ENCODE assay signal across 12 cellular contexts in the genomic region with DNA sequence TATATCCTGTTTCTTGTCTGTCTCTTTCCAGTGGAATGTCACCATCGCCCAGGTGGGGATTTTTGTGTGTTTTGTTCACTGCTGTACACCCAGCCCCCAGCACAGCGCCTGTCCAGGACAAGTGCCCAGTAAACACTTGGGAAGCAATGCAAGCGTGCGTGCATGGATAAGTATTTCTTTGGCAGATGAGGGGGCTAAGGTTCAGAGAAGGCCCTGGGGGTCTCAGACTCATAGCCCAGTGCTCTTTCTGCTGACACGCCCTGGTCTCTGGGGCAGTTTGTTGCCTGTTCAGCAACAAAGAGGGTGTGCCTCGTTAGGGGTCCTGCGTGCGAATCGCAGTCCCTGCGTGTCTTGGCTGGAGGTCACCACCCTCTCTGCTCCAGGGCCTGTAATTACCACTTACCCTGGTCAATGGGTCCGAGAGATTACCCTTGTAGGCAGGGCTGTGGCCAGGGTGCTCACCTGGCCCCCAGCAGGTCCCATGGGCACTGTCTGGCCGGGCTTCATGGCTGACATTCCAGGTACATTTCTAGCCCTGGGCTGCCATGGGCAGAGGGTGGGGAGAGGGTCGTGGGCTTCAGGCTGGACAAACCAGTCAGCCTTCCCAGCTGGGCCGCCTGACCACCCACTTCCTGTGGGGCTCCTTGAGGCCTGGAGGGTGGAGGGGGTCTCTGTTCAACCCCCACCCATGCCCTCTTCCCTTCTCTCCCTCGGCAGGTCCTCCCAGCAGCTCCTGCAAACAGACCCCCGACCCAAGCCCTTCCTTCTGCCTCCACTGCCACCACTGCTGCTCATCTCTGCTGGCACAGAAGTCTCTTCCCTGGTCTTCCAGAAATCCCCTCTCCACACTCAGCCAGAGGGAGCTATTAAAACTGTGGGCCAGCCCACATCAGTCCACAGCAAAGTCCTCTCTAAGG.
DNase-seq lines count a peak whose midpoint lies in the region; ATAC-seq and TF ChIP-seq lines count a peak whose summit lies in the region.
"Had no signal": no experiment of that assay in that cellular context is flagged by ENCODE, and none has a peak within 500 bp of the region (broad histone marks: within the 10 kb centered on the region; RNA-seq: fewer than 3 reads in every experiment).

No MANE protein-coding gene starts in this region.

- TF ChIP-seq CTCF in RWPE2 (IDR thresholded peaks at IDR 0.05; ENCODE audit: poor library complexity, severe bottlenecking) (no peak), esophagus squamous epithelium (IDR thresholded peaks at IDR 0.05) (no peak), neural crest cell (conservative IDR thresholded peaks at IDR 0.05) (no peak), tibial nerve (IDR thresholded peaks at IDR 0.05) (no peak)

- H3K27ac ChIP-seq in RWPE2 (ENCODE audit: poor library complexity, severe bottlenecking) (no peak overlapping the region), esophagus squamous epithelium (peak overlapping the region in 3 of 4 donors; percentile 59 to 76 (median 67)), tibial nerve (peak overlapping the region; percentile 51 to 80 (median 68))

- H3K9me3 Mint-ChIP-seq in neural crest cell, result no peaks in the 10 kb centered on the region
- no peaks in the 10 kb centered on the region for H3K9me3 Mint-ChIP-seq in stimulated activated naive CD8-positive, alpha-beta T cell treated with anti-CD3 and anti-CD28 coated beads, Interleukin-15, amount 100 ng/mL, for 72 hours
- H3K9me3 Mint-ChIP-seq: activated B cell treated with CpG ODN at 0.5 μM for 24 hours; activated naive CD4-positive, alpha-beta T cell treated with anti-CD3 and anti-CD28 coated beads, Interleukin-2, amount 50 U/mL, for 24 hours; CD4-positive, CD25-positive, alpha-beta regulatory T cell had no signal

- H3K27me3 Mint-ChIP-seq in neural crest cell (ENCODE audit: low read depth), result no peaks in the 10 kb centered on the region
- peaks cover 36% of the 10 kb centered on the region for H3K27me3 Mint-ChIP-seq in stimulated activated naive CD8-positive, alpha-beta T cell treated with anti-CD3 and anti-CD28 coated beads, Interleukin-15, amount 100 ng/mL, for 72 hours

- H3K4me3 Mint-ChIP-seq in neural crest cell, result no peak overlapping the region
- H3K4me3 Mint-ChIP-seq in stimulated activated naive CD8-positive, alpha-beta T cell treated with anti-CD3 and anti-CD28 coated beads, Interleukin-15, amount 100 ng/mL, for 72 hours, result no peak overlapping the region
- H3K4me3 Mint-ChIP-seq: activated B cell treated with CpG ODN at 0.5 μM for 24 hours; activated naive CD4-positive, alpha-beta T cell treated with anti-CD3 and anti-CD28 coated beads, Interleukin-2, amount 50 U/mL, for 24 hours; CD4-positive, CD25-positive, alpha-beta regulatory T cell had no signal

- H3K36me3 ChIP-seq in RWPE2 (ENCODE audit: low read depth) (no peaks in the 10 kb centered on the region), esophagus squamous epithelium (no peaks in the 10 kb centered on the region), tibial nerve (no peaks in the 10 kb centered on the region)
- H3K36me3 ChIP-seq: pancreas had no signal

- H3K4me3 ChIP-seq in RWPE2 (ENCODE audit: severe bottlenecking) (no peak overlapping the region), esophagus squamous epithelium (no peak overlapping the region), tibial nerve (no peak overlapping the region)
- H3K4me3 ChIP-seq: pancreas had no signal

- DNase-seq in RWPE2 (ENCODE audit: low spot score) (peak; percentile 71), esophagus squamous epithelium (lab: John Stamatoyannopoulos, UW) (no peak), neural crest cell (ENCODE audit: low read depth, low spot score) (no peak), tibial nerve (ENCODE audit: low spot score in 2 of 2) (no peak), NCI-H345 treated with DMSO at 0.1 percent for 48 hours (lab: John Stamatoyannopoulos, UW; ENCODE audit: unreplicated experiment) (no peak)
- DNase-seq in stimulated activated naive CD8-positive, alpha-beta T cell treated with anti-CD3 and anti-CD28 coated beads, Interleukin-15, amount 100 ng/mL, for 72 hours, result no peak
- DNase-seq: activated B cell treated with CpG ODN at 0.5 μM for 24 hours; CD4-positive, CD25-positive, alpha-beta regulatory T cell; NCI-H1048 had no signal

- ATAC-seq in RWPE2 (ENCODE audit: low read depth) (no peak), GM18519 (IDR thresholded peaks at IDR 0.05; ENCODE audit: low FRiP score, unreplicated experiment) (no peak)
- ATAC-seq in stimulated activated naive CD8-positive, alpha-beta T cell treated with anti-CD3 and anti-CD28 coated beads, Interleukin-15, amount 100 ng/mL, for 72 hours, result no peak

- intact Hi-C loops in esophagus squamous epithelium (cut with DNase I), result no loop called here

- H3K9me3 ChIP-seq in RWPE2 (ENCODE audit: severe bottlenecking), result no peaks in the 10 kb centered on the region
- H3K9me3 ChIP-seq in esophagus squamous epithelium, result no peaks in the 10 kb centered on the region
- H3K9me3 ChIP-seq in tibial nerve, result no peaks in the 10 kb centered on the region
- H3K9me3 ChIP-seq: pancreas had no signal

- H3K27ac Mint-ChIP-seq in neural crest cell (ENCODE audit: unreplicated experiment), result peak overlapping the region; percentile 94
- H3K27ac Mint-ChIP-seq in stimulated activated naive CD8-positive, alpha-beta T cell treated with anti-CD3 and anti-CD28 coated beads, Interleukin-15, amount 100 ng/mL, for 72 hours, result no peak overlapping the region
- H3K27ac Mint-ChIP-seq: activated B cell treated with CpG ODN at 0.5 μM for 24 hours had no signal

- TF ChIP-seq POLR2A in esophagus squamous epithelium (IDR thresholded peaks at IDR 0.05) (no peak), tibial nerve (IDR thresholded peaks at IDR 0.05) (no peak)

- H3K4me1 ChIP-seq in RWPE2 (ENCODE audit: insufficient read depth, poor library complexity, severe bottlenecking) (no peaks in the 10 kb centered on the region), esophagus squamous epithelium (peaks cover 7 to 51% (median 14%) of the 10 kb centered on the region in 3 donors), tibial nerve (peaks cover 0 to 73% (median 36%) of the 10 kb centered on the region in 4 donors)

- H3K4me1 Mint-ChIP-seq in neural crest cell, result peaks cover 8% of the 10 kb centered on the region
- peaks cover 4% of the 10 kb centered on the region for H3K4me1 Mint-ChIP-seq in stimulated activated naive CD8-positive, alpha-beta T cell treated with anti-CD3 and anti-CD28 coated beads, Interleukin-15, amount 100 ng/mL, for 72 hours
- H3K4me1 Mint-ChIP-seq: activated B cell treated with CpG ODN at 0.5 μM for 24 hours; activated naive CD4-positive, alpha-beta T cell treated with anti-CD3 and anti-CD28 coated beads, Interleukin-2, amount 50 U/mL, for 24 hours; CD4-positive, CD25-positive, alpha-beta regulatory T cell had no signal

- 80 to 82% methylated on average over 10 to 11 of the region's 16 CpGs for WGBS in esophagus squamous epithelium, 2 donors
- 80 to 84% methylated on average over 16 of the region's 16 CpGs for WGBS in tibial nerve, 2 donors

- no peaks in the 10 kb centered on the region for H3K27me3 ChIP-seq in RWPE2 (ENCODE audit: insufficient read depth, poor library complexity, severe bottlenecking)
- no peaks in the 10 kb centered on the region for H3K27me3 ChIP-seq in esophagus squamous epithelium
- no peaks in the 10 kb centered on the region for H3K27me3 ChIP-seq in tibial nerve
- H3K27me3 ChIP-seq: pancreas had no signal

- H3K36me3 Mint-ChIP-seq in neural crest cell (ENCODE audit: low read depth), result no peaks in the 10 kb centered on the region
- H3K36me3 Mint-ChIP-seq: activated naive CD4-positive, alpha-beta T cell treated with anti-CD3 and anti-CD28 coated beads, Interleukin-2, amount 50 U/mL, for 24 hours; CD4-positive, CD25-positive, alpha-beta regulatory T cell had no signal

- TF ChIP-seq EP300 in tibial nerve (IDR thresholded peaks at IDR 0.05), result no peak
